Comparison of ENCODE assay signal across 14 cellular contexts in the genomic region with DNA sequence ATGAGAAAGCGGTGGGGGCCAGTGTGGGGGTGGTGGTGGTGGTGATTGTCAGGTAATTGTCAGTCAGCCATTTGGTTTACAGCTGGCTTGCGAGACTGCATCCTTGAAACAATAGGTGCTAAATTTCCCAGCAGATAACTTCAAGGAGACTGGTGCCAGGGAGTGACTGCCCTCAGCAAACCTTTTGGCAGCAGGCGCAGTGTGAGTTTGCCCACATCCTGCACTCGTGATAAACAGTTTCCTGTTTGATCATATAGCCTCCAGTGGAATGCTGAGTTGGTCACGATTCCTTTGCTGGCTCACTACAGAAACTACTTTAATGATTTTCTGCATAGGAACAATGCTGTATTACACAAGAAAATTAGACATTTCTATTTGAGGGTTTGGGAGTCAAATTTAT. TPM values are rescaled to one million over a fixed set of nuclear protein-coding genes. Genes with fewer than 3 reads are reported as not detected.
DNase-seq lines count a peak whose midpoint lies in the region; ATAC-seq and TF ChIP-seq lines count a peak whose summit lies in the region.
"Had no signal": no experiment of that assay in that cellular context is flagged by ENCODE, and none has a peak within 500 bp of the region (broad histone marks: within the 10 kb centered on the region; RNA-seq: fewer than 3 reads in every experiment).

No MANE protein-coding gene starts in this region.

- no peak overlapping the region for H4K91ac ChIP-seq in neuronal stem cell (ENCODE audit: low read depth, low read length, poor library complexity)

- intact Hi-C loops in left ventricle myocardium inferior (cut with micrococcal nuclease): no loop called here

- H3K79me1 ChIP-seq in neuronal stem cell (ENCODE audit: low read depth, low read length): no peaks in the 10 kb centered on the region

- peaks cover 22% of the 10 kb centered on the region for H3K4me1 Mint-ChIP-seq in activated CD8-positive, alpha-beta memory T cell treated with anti-CD3 and anti-CD28 coated beads, Interleukin-2, amount 10 ng/mL, durations not matched to agents 7 days and 5 days
- H3K4me1 Mint-ChIP-seq: H9 had no signal

- H2AFZ ChIP-seq in neuronal stem cell (ENCODE audit: low read length): no peak overlapping the region

- H3K27ac ChIP-seq in neuronal stem cell (replicated peaks; ENCODE audit: low read length) (peak overlapping the region; percentile 92), left ventricle myocardium inferior (replicated peaks) (no peak overlapping the region)
- H3K27ac ChIP-seq: breast epithelium had no signal

- no peak overlapping the region for H2AK5ac ChIP-seq in neuronal stem cell (ENCODE audit: low read depth, low read length)

- H3K4me3 ChIP-seq in neuronal stem cell (ENCODE audit: low read length in 2 of 2) (no peak overlapping the region), left ventricle myocardium inferior (no peak overlapping the region)
- H3K4me3 ChIP-seq: breast epithelium had no signal

- peak; percentile 62 for DNase-seq in activated CD8-positive, alpha-beta memory T cell treated with anti-CD3 and anti-CD28 coated beads, Interleukin-2, amount 10 ng/mL, durations not matched to agents 7 days and 5 days
- no peak for DNase-seq in activated CD8-positive, alpha-beta memory T cell treated with anti-CD3 and anti-CD28 coated beads for 24 hours
- DNase-seq in LHCN-M2 (ENCODE audit: low read depth): peak; percentile 73
- DNase-seq in activated naive CD4-positive, alpha-beta T cell treated with anti-CD3 and anti-CD28 coated beads, Interleukin-2, amount 50 U/mL, for 72 hours (ENCODE audit: low spot score in 2 of 2): no peak
- no peak for DNase-seq in neuronal stem cell (ENCODE audit: low spot score)
- DNase-seq in mucosa of gallbladder (ENCODE audit: low spot score): no peak
- DNase-seq in left ventricle myocardium inferior: no peak
- DNase-seq in UCSD-AML1 (lab: John Stamatoyannopoulos, UW; ENCODE audit: unreplicated experiment): no peak
- DNase-seq: activated CD8-positive, alpha-beta memory T cell treated with anti-CD3 and anti-CD28 coated beads, Interleukin-2, amount 50 U/mL, for 48 hours; H9; NCI-H1048; NCI-H69; stimulated activated naive B cell treated with anti-CD40 and anti-IgM and Interleukin-4, amounts not matched to agents 10 μg/mL and 1 μg/mL and 100 μg/mL, for 72 hours had no signal

- no peaks in the 10 kb centered on the region for H3K9me3 ChIP-seq in neuronal stem cell (replicated peaks in 1 of 2; ENCODE audit: control insufficient read depth in 2 of 2, insufficient read depth in 1 of 2, low read depth in 1 of 2, low read length in 2 of 2)
- H3K9me3 ChIP-seq in left ventricle myocardium inferior (replicated peaks): no peaks in the 10 kb centered on the region
- H3K9me3 ChIP-seq: breast epithelium had no signal

- H3K27me3 ChIP-seq in neuronal stem cell (ENCODE audit: control insufficient read depth in 3 of 3, insufficient read depth in 3 of 3, low read depth in 1 of 3, low read length in 3 of 3) (no peaks in the 10 kb centered on the region), left ventricle myocardium inferior (ENCODE audit: low read depth) (no peaks in the 10 kb centered on the region)
- H3K27me3 ChIP-seq: breast epithelium had no signal

- H3K4me1 ChIP-seq in neuronal stem cell (ENCODE audit: control insufficient read depth in 2 of 2, insufficient read depth in 1 of 2, low read depth in 1 of 2, low read length in 2 of 2): peaks cover 0 to 18% of the 10 kb centered on the region in 2 donors
- H3K4me1 ChIP-seq in left ventricle myocardium inferior: no peaks in the 10 kb centered on the region
- H3K4me1 ChIP-seq: breast epithelium had no signal

- no peak overlapping the region for H3K14ac ChIP-seq in neuronal stem cell (ENCODE audit: low read length)

- no peak overlapping the region for H3K18ac ChIP-seq in neuronal stem cell (ENCODE audit: low read length)

- H2BK5ac ChIP-seq in neuronal stem cell (ENCODE audit: low read length): peak overlapping the region; percentile 22

- H2BK120ac ChIP-seq in neuronal stem cell (ENCODE audit: low read depth, low read length): no peak overlapping the region

- ATAC-seq in activated CD8-positive, alpha-beta memory T cell treated with anti-CD3 and anti-CD28 coated beads, Interleukin-2, amount 10 ng/mL, durations not matched to agents 7 days and 5 days: peak; percentile 50
- peak; percentile 51 to 64 for ATAC-seq in activated naive CD4-positive, alpha-beta T cell treated with anti-CD3 and anti-CD28 coated beads, Interleukin-2, amount 50 U/mL, for 72 hours
- ATAC-seq: stimulated activated naive B cell treated with anti-CD40 and anti-IgM and Interleukin-4, amounts not matched to agents 10 μg/mL and 1 μg/mL and 100 μg/mL, for 72 hours had no signal

- peak overlapping the region; percentile 81 for H3K27ac Mint-ChIP-seq in activated CD8-positive, alpha-beta memory T cell treated with anti-CD3 and anti-CD28 coated beads, Interleukin-2, amount 10 ng/mL, durations not matched to agents 7 days and 5 days
- peak overlapping the region; percentile 83 to 94 for H3K27ac Mint-ChIP-seq in activated naive CD4-positive, alpha-beta T cell treated with anti-CD3 and anti-CD28 coated beads, Interleukin-2, amount 50 U/mL, for 72 hours
- H3K27ac Mint-ChIP-seq: H9; stimulated activated naive B cell treated with anti-CD40 and anti-IgM and Interleukin-4, amounts not matched to agents 10 μg/mL and 1 μg/mL and 100 μg/mL, for 72 hours had no signal

- no peak overlapping the region for H4K8ac ChIP-seq in neuronal stem cell (ENCODE audit: low read depth, low read length)

- H3K9me3 Mint-ChIP-seq in activated CD8-positive, alpha-beta memory T cell treated with anti-CD3 and anti-CD28 coated beads, Interleukin-2, amount 10 ng/mL, durations not matched to agents 7 days and 5 days (ENCODE audit: low read depth): no peaks in the 10 kb centered on the region
- no peaks in the 10 kb centered on the region for H3K9me3 Mint-ChIP-seq in activated naive CD4-positive, alpha-beta T cell treated with anti-CD3 and anti-CD28 coated beads, Interleukin-2, amount 50 U/mL, for 72 hours
- H3K9me3 Mint-ChIP-seq: H9; stimulated activated naive B cell treated with anti-CD40 and anti-IgM and Interleukin-4, amounts not matched to agents 10 μg/mL and 1 μg/mL and 100 μg/mL, for 72 hours had no signal

- peaks cover 9% of the 10 kb centered on the region for H3K36me3 Mint-ChIP-seq in activated CD8-positive, alpha-beta memory T cell treated with anti-CD3 and anti-CD28 coated beads, Interleukin-2, amount 10 ng/mL, durations not matched to agents 7 days and 5 days
- peaks cover 0 to 7% of the 10 kb centered on the region in 2 donors for H3K36me3 Mint-ChIP-seq in activated naive CD4-positive, alpha-beta T cell treated with anti-CD3 and anti-CD28 coated beads, Interleukin-2, amount 50 U/mL, for 72 hours
- H3K36me3 Mint-ChIP-seq: stimulated activated naive B cell treated with anti-CD40 and anti-IgM and Interleukin-4, amounts not matched to agents 10 μg/mL and 1 μg/mL and 100 μg/mL, for 72 hours had no signal

- H3K4me3 Mint-ChIP-seq in activated CD8-positive, alpha-beta memory T cell treated with anti-CD3 and anti-CD28 coated beads, Interleukin-2, amount 10 ng/mL, durations not matched to agents 7 days and 5 days: peak overlapping the region; percentile 16
- H3K4me3 Mint-ChIP-seq: H9; stimulated activated naive B cell treated with anti-CD40 and anti-IgM and Interleukin-4, amounts not matched to agents 10 μg/mL and 1 μg/mL and 100 μg/mL, for 72 hours had no signal

- WGBS in neuronal stem cell (ENCODE audit: extremely low coverage in 2 of 2, insufficient read length in 2 of 2, insufficient replicate concordance in 1 of 2), 2 donors: no CpG with 5 or more reads among the region's 5 CpGs

- H3K9ac ChIP-seq in neuronal stem cell (ENCODE audit: low read depth, low read length, poor library complexity): no peak overlapping the region

- H3K36me3 ChIP-seq in neuronal stem cell (replicated peaks in 1 of 2; ENCODE audit: control insufficient read depth in 2 of 2, insufficient read depth in 2 of 2, low read length in 2 of 2) (no peaks in the 10 kb centered on the region), left ventricle myocardium inferior (no peaks in the 10 kb centered on the region)
- H3K36me3 ChIP-seq: breast epithelium had no signal

- no peak overlapping the region for H3K4me2 ChIP-seq in neuronal stem cell (ENCODE audit: insufficient read depth, low read length, poor library complexity, severe bottlenecking)

- H2BK15ac ChIP-seq in neuronal stem cell (ENCODE audit: low read length): no peak overlapping the region

- CTCF ChIA-PET in activated CD8-positive, alpha-beta memory T cell treated with anti-CD3 and anti-CD28 coated beads, Interleukin-2, amount 10 ng/mL, durations not matched to agents 7 days and 5 days (lab: Charles Lee): no interaction called here

- no peak overlapping the region for H3K23ac ChIP-seq in neuronal stem cell (ENCODE audit: low read depth, low read length, poor library complexity)

- no peak for TF ChIP-seq CTCF in left ventricle myocardium inferior (IDR thresholded peaks at IDR 0.05; ENCODE audit: borderline replicate concordance)

- no peak overlapping the region for H2BK12ac ChIP-seq in neuronal stem cell (ENCODE audit: low read length)

- no peak overlapping the region for H3K4ac ChIP-seq in neuronal stem cell (ENCODE audit: low read length)

- H3K27me3 Mint-ChIP-seq in activated CD8-positive, alpha-beta memory T cell treated with anti-CD3 and anti-CD28 coated beads, Interleukin-2, amount 10 ng/mL, durations not matched to agents 7 days and 5 days: no peaks in the 10 kb centered on the region
- H3K27me3 Mint-ChIP-seq: stimulated activated naive B cell treated with anti-CD40 and anti-IgM and Interleukin-4, amounts not matched to agents 10 μg/mL and 1 μg/mL and 100 μg/mL, for 72 hours had no signal

RNA-seq across cellular contexts. Expression of gene RPS4Y1, which starts 46.0 kb away (rescaled TPM):
- total RNA-seq in activated CD8-positive, alpha-beta memory T cell treated with anti-CD3 and anti-CD28 coated beads, Interleukin-2, amount 10 ng/mL, durations not matched to agents 7 days and 5 days: 100 to 1,000 TPM; 204 to 220 TPM
- total RNA-seq in LHCN-M2 (2014; rRNA removed) (267 and 273 TPM in 2 replicates), mucosa of gallbladder (0.98 TPM), left ventricle myocardium inferior (175 TPM)
- polyA plus RNA-seq in LHCN-M2 (2012): 406 TPM
- total RNA-seq in activated naive CD4-positive, alpha-beta T cell treated with anti-CD3 and anti-CD28 coated beads, Interleukin-2, amount 50 U/mL, for 72 hours: 100 to 1,000 TPM; 297 to 313 TPM
- polyA plus RNA-seq in neuronal stem cell (2013, experiment 1 of 2): 270 TPM
- polyA plus RNA-seq in neuronal stem cell (2013, experiment 2 of 2): 270 TPM
- total RNA-seq: H9 had no signal

RNA-seq across cellular contexts. Expression of gene ZFY, which starts 47.8 kb away (rescaled TPM):
- 10 to 100 TPM; 14.3 to 14.6 TPM for total RNA-seq in activated CD8-positive, alpha-beta memory T cell treated with anti-CD3 and anti-CD28 coated beads, Interleukin-2, amount 10 ng/mL, durations not matched to agents 7 days and 5 days
- total RNA-seq in LHCN-M2 (2014; rRNA removed): 15.2 and 15.4 TPM in 2 replicates
- polyA plus RNA-seq in LHCN-M2 (2012): 2.3 TPM
- 10 to 100 TPM; 10.8 to 13.1 TPM for total RNA-seq in activated naive CD4-positive, alpha-beta T cell treated with anti-CD3 and anti-CD28 coated beads, Interleukin-2, amount 50 U/mL, for 72 hours
- polyA plus RNA-seq in neuronal stem cell (2013, experiment 1 of 2): 12.1 TPM
- 13.0 TPM for polyA plus RNA-seq in neuronal stem cell (2013, experiment 2 of 2)
- 0.09 TPM for total RNA-seq in mucosa of gallbladder
- 10.7 TPM for total RNA-seq in left ventricle myocardium inferior
- total RNA-seq: H9 had no signal

Comparison
In these comparisons a context has a peak if more than half of its experiments do, and no peak if none do; other contexts are left out.
1. DNase-seq: peak in activated CD8-positive, alpha-beta memory T cell treated with anti-CD3 and anti-CD28 coated beads, Interleukin-2, amount 10 ng/mL, durations not matched to agents 7 days and 5 days (single experiment) and LHCN-M2 (single experiment); none in activated CD8-positive, alpha-beta memory T cell treated with anti-CD3 and anti-CD28 coated beads for 24 hours (single experiment), activated naive CD4-positive, alpha-beta T cell treated with anti-CD3 and anti-CD28 coated beads, Interleukin-2, amount 50 U/mL, for 72 hours (0 of 2), neuronal stem cell (single experiment), mucosa of gallbladder (single experiment), left ventricle myocardium inferior (single experiment) and UCSD-AML1 (single experiment).